12 cellular contexts compared by ENCODE assay signal in the genomic region with DNA sequence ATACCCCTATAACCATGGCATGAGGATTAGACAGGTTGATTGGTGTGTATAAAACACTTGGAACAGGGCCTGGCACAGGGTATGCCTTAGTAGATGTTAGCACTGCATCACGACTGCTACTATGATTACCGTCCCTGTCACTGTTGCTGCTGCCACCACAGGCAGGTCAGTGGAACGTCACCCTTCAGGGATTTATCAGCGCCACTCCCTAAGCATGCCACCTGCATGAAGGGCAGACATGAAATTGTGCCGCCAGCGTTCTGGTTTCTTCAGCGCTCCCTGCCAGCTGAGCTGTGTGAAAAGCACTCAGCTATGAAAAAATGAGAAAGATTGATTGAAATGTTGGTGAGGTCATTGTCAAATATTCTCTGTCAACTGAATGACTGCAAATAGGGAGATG.
DNase-seq lines count a peak whose midpoint lies in the region; ATAC-seq and TF ChIP-seq lines count a peak whose summit lies in the region.
"Had no signal": no experiment of that assay in that cellular context is flagged by ENCODE, and none has a peak within 500 bp of the region (broad histone marks: within the 10 kb centered on the region; RNA-seq: fewer than 3 reads in every experiment).

No MANE protein-coding gene starts in this region.

- H3K27ac ChIP-seq in left ventricle myocardium inferior (replicated peaks) (no peak overlapping the region), WERI-Rb-1 (no peak overlapping the region), suprapubic skin (no peak overlapping the region)
- H3K27ac ChIP-seq: heart left ventricle had no signal

- H3K36me3 ChIP-seq in left ventricle myocardium inferior: no peaks in the 10 kb centered on the region
- H3K36me3 ChIP-seq in WERI-Rb-1: no peaks in the 10 kb centered on the region
- H3K36me3 ChIP-seq in suprapubic skin: no peaks in the 10 kb centered on the region
- H3K36me3 ChIP-seq: heart left ventricle had no signal

- H3K9me3 ChIP-seq in left ventricle myocardium inferior (replicated peaks) (peaks cover 11% of the 10 kb centered on the region), WERI-Rb-1 (ENCODE audit: severe bottlenecking) (peaks cover 10% of the 10 kb centered on the region), suprapubic skin (no peaks in the 10 kb centered on the region)

- no peak overlapping the region for H3K4me3 ChIP-seq in left ventricle myocardium inferior
- no peak overlapping the region for H3K4me3 ChIP-seq in WERI-Rb-1 (ENCODE audit: low read depth, low read length)
- no peak overlapping the region for H3K4me3 ChIP-seq in suprapubic skin
- H3K4me3 ChIP-seq: heart left ventricle had no signal

- ATAC-seq in HG03039 (IDR thresholded peaks at IDR 0.05; ENCODE audit: unreplicated experiment): no peak

- TF ChIP-seq POLR2A in suprapubic skin (IDR thresholded peaks at IDR 0.05): no peak

- WGBS in suprapubic skin: 79% methylated on average over 7 of the region's 7 CpGs

- TF ChIP-seq CTCF in left ventricle myocardium inferior (IDR thresholded peaks at IDR 0.05; ENCODE audit: borderline replicate concordance) (peak; percentile 25), WERI-Rb-1 (IDR thresholded peaks at IDR 0.05; ENCODE audit: low read depth, low read length) (peak; percentile 60), suprapubic skin (IDR thresholded peaks at IDR 0.05) (no peak)

- DNase-seq in left ventricle myocardium inferior (no peak), cardiac septum (ENCODE audit: low spot score) (no peak), NAMALWA (ENCODE audit: low spot score) (peak; percentile 12), WERI-Rb-1 (peak; percentile 39), suprapubic skin (ENCODE audit: low spot score in 2 of 2) (no peak), NCI-H1436 treated with DMSO at 0.1 percent for 48 hours (lab: John Stamatoyannopoulos, UW) (no peak), NCI-H1436 (lab: John Stamatoyannopoulos, UW) (no peak)
- DNase-seq: activated CD8-positive, alpha-beta memory T cell treated with anti-CD3 and anti-CD28 coated beads, Interleukin-2, amount 50 U/mL, for 4 hours; amniotic stem cell; effector memory CD4-positive, alpha-beta T cell; heart left ventricle had no signal

- H3K4me1 ChIP-seq in left ventricle myocardium inferior (no peaks in the 10 kb centered on the region), suprapubic skin (no peaks in the 10 kb centered on the region)

- intact Hi-C loops in left ventricle myocardium inferior (cut with micrococcal nuclease) (no loop called here), cardiac septum (cut with DNase I) (no loop called here)

- no peak for TF ChIP-seq EP300 in suprapubic skin (IDR thresholded peaks at IDR 0.05)

- no peaks in the 10 kb centered on the region for H3K27me3 ChIP-seq in left ventricle myocardium inferior (ENCODE audit: low read depth)
- H3K27me3 ChIP-seq in WERI-Rb-1 (ENCODE audit: insufficient read depth, low read depth, severe bottlenecking): no peaks in the 10 kb centered on the region
- H3K27me3 ChIP-seq in suprapubic skin: no peaks in the 10 kb centered on the region
- H3K27me3 ChIP-seq: heart left ventricle had no signal

Comparison
In these comparisons a context has a peak if more than half of its experiments do, and no peak if none do; other contexts are left out.
1. DNase-seq: peak in NAMALWA (single experiment) and WERI-Rb-1 (single experiment); none in left ventricle myocardium inferior (single experiment), cardiac septum (single experiment), suprapubic skin (0 of 2), NCI-H1436 treated with DMSO at 0.1 percent for 48 hours (single experiment) and NCI-H1436 (single experiment).
2. CTCF ChIP-seq: peak in left ventricle myocardium inferior (single experiment) and WERI-Rb-1 (single experiment); none in suprapubic skin (0 of 2).